25 cellular contexts compared by ENCODE assay signal in the genomic region with DNA sequence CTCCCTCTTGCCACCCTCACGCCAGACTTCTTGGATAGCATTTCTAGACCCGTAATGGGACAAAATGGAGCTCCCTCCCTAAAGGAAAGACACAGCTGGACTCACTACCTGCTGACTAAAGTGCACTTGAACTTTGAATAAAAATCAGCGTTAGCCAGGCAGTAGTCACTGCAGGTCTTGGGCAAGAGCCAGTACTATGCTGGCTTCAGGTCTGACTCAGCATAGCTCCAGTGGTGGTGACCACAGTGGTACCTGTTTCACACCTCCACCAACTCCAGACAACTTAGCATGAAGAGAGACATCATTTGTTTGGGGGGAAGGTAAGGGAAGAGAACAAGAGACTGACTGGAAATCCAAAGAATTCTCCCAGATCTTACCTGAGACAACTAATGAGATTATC.
"Had no signal": no experiment of that assay in that cellular context is flagged by ENCODE, and none has a peak within 500 bp of the region (broad histone marks: within the 10 kb centered on the region; RNA-seq: fewer than 3 reads in every experiment).

No MANE protein-coding gene starts in this region.

- H3K36me3 Mint-ChIP-seq: activated naive CD4-positive, alpha-beta T cell treated with anti-CD3 and anti-CD28 coated beads, Interleukin-2, amount 10 ng/mL, durations not matched to agents 7 days and 5 days; activated naive CD8-positive, alpha-beta T cell treated with anti-CD3 and anti-CD28 coated beads for 36 hours; WTC11 had no signal

- H3K4me3 ChIP-seq: coronary artery, PC-9 had no signal

- H3K27me3 Mint-ChIP-seq: activated naive CD4-positive, alpha-beta T cell treated with anti-CD3 and anti-CD28 coated beads, Interleukin-2, amount 10 ng/mL, durations not matched to agents 7 days and 5 days; activated naive CD8-positive, alpha-beta T cell treated with anti-CD3 and anti-CD28 coated beads for 36 hours; T-helper 17 cell had no signal

- H3K27ac Mint-ChIP-seq: activated CD8-positive, alpha-beta T cell treated with anti-CD3 and anti-CD28 coated beads, Interleukin-2, amount 10 ng/mL, durations not matched to agents 7 days and 5 days; activated naive CD4-positive, alpha-beta T cell treated with anti-CD3 and anti-CD28 coated beads, Interleukin-2, amount 10 ng/mL, durations not matched to agents 7 days and 5 days; activated naive CD8-positive, alpha-beta T cell treated with anti-CD3 and anti-CD28 coated beads for 36 hours; T-helper 17 cell; WTC11 had no signal

- H3K27ac ChIP-seq: coronary artery, PC-9 had no signal

- DNase-seq: activated CD4-positive, alpha-beta T cell treated with anti-CD3 and anti-CD28 coated beads for 48 hours; activated CD4-positive, alpha-beta T cell treated with anti-CD3 and anti-CD28 coated beads, Interleukin-2, amount 50 U/mL, for 4 hours; activated CD4-positive, CD25-positive, alpha-beta regulatory T cell treated with anti-CD3 and anti-CD28 coated beads, Interleukin-2, amount 50 U/mL, for 72 hours; activated CD8-positive, alpha-beta memory T cell treated with anti-CD3 and anti-CD28 coated beads, Interleukin-2, amount 50 U/mL, for 48 hours; activated CD8-positive, alpha-beta T cell treated with anti-CD3 and anti-CD28 coated beads, Interleukin-2, amount 10 ng/mL, durations not matched to agents 7 days and 5 days; activated gamma-delta T cell treated with Interleukin-2 at 50 U/mL for 16 hours; activated naive CD4-positive, alpha-beta T cell treated with anti-CD3 and anti-CD28 coated beads, Interleukin-2, amount 10 ng/mL, durations not matched to agents 7 days and 5 days; activated naive CD8-positive, alpha-beta T cell treated with anti-CD3 and anti-CD28 coated beads for 36 hours; activated T-cell treated with anti-CD3 and anti-CD28 coated beads, Interleukin-2, amount 50 U/mL, for 4 hours; central memory CD4-positive, alpha-beta T cell; Kasumi-1; NCI-H1048; NCI-H146; NCI-H187 treated with DMSO at 0.1 percent for 48 hours; NCI-H2081 treated with DMSO at 0.1 percent for 48 hours; NCI-H2171 treated with DMSO at 0.1 percent for 48 hours; NCI-H226; NCI-H526; NCI-H774; PC-9; SIG-M5; T-helper 17 cell; T-helper 9 cell had no signal

- H3K4me1 Mint-ChIP-seq: activated naive CD4-positive, alpha-beta T cell treated with anti-CD3 and anti-CD28 coated beads, Interleukin-2, amount 10 ng/mL, durations not matched to agents 7 days and 5 days; activated naive CD8-positive, alpha-beta T cell treated with anti-CD3 and anti-CD28 coated beads for 36 hours; T-helper 17 cell had no signal

- H3K4me3 Mint-ChIP-seq: activated CD8-positive, alpha-beta T cell treated with anti-CD3 and anti-CD28 coated beads, Interleukin-2, amount 10 ng/mL, durations not matched to agents 7 days and 5 days; activated naive CD4-positive, alpha-beta T cell treated with anti-CD3 and anti-CD28 coated beads, Interleukin-2, amount 10 ng/mL, durations not matched to agents 7 days and 5 days; activated naive CD8-positive, alpha-beta T cell treated with anti-CD3 and anti-CD28 coated beads for 36 hours; activated T-cell treated with anti-CD3 and anti-CD28 coated beads, Interleukin-2, amount 50 U/mL, for 4 hours; T-helper 17 cell; WTC11 had no signal

- ATAC-seq: activated CD8-positive, alpha-beta T cell treated with anti-CD3 and anti-CD28 coated beads, Interleukin-2, amount 10 ng/mL, durations not matched to agents 7 days and 5 days; activated T-cell treated with anti-CD3 and anti-CD28 coated beads, Interleukin-2, amount 50 U/mL, for 4 hours; T-helper 17 cell; WTC11 had no signal
